1 cellular context compared by ENCODE assay signal in the genomic region with DNA sequence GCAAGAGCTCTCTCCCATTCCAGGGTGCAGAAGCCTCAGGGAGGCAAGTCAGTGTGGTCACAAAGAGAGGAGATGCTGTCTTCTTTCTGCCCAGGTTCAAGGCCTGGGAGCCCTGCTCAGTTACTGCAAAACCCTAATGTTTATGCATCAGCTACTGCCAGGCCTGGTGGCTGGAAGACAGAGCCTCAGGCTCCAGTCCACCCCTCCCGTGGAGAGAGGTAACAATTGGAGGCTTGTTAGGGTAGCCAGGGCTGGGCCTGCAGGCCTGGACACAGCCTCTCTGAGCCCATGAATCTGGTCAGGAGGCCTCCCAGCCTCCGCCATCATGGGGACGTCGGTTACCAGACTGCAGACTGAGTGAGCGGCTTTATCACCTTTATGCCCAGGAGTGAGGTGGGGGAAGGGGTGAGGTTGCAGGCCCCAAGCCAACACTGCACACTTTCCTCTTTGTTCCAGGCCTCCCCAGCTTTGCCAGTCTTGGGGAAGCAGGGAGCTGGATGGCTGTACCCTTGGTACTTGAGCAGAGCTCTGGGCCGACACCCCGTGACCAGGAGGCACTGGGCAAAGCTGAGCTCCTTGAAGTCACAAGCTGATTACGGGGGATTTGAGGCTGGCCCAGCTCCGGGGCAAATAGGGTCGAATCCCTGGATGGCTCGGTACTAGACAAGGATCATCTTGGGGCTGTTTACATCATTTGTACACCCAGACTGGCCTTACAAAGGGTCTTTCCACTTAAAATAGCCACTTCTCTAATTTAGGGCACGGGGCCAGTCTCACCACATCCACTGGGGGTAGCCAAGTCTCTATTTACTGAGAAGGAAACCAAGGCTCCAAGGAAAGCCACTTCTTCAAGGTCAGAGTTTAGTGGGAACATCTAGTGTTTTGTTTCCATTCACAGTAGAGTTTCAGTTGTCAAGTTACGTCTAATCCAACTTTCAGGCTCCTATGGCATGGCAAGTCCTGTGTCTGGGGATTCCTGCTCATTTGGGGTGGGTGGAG.
TF ChIP-seq lines count a peak whose summit lies in the region.

No MANE protein-coding gene starts in this region.

TF ChIP-seq in K562, 482 proteins besides CTCF, POLR2A, EP300 and RAD21:
- TF ChIP-seq SPI1 (IDR thresholded peaks at IDR 0.05; ENCODE audit: borderline replicate concordance, low read depth, low read length) (0 out of 2 replicates have a peak, but pooled peaks have one; percentile 25), DMBX1 (CRISPR knock-in tag; IDR thresholded peaks at IDR 0.05; ENCODE audit: borderline replicate concordance) (peak; percentile 26; the same call in 1 of the 2 replicates), SMARCA4 (IDR thresholded peaks at IDR 0.05) (no peak), CXXC5 (CRISPR knock-in tag; IDR thresholded peaks at IDR 0.05) (0 out of 2 replicates have a peak, but pooled peaks have one; percentile 14), ZFX (CRISPR knock-in tag; IDR thresholded peaks at IDR 0.05) (0 out of 2 replicates have a peak, but pooled peaks have one; percentile 2), MYC (IDR thresholded peaks at IDR 0.05; ENCODE audit: low read depth, low read length) (0 out of 2 replicates have a peak, but pooled peaks have one; percentile 7), MYC (CRISPR knock-in tag; IDR thresholded peaks at IDR 0.05; ENCODE audit: borderline replicate concordance, low read depth) (no peak), ZKSCAN8 (CRISPR knock-in tag; IDR thresholded peaks at IDR 0.05) (no peak), PBX2 (CRISPR knock-in tag; IDR thresholded peaks at IDR 0.05; ENCODE audit: low read depth) (no peak), PBX2 (tag; conservative IDR thresholded peaks at IDR 0.05; ENCODE audit: low read depth) (no peak), MED1 (CRISPR knock-in tag; IDR thresholded peaks at IDR 0.05; ENCODE audit: borderline replicate concordance) (0 out of 2 replicates have a peak, but pooled peaks have one; percentile 20), RBFOX2 (IDR thresholded peaks at IDR 0.05; ENCODE audit: low read depth, low read length) (peak; percentile 54)
- TF ChIP-seq, protein P1, sequence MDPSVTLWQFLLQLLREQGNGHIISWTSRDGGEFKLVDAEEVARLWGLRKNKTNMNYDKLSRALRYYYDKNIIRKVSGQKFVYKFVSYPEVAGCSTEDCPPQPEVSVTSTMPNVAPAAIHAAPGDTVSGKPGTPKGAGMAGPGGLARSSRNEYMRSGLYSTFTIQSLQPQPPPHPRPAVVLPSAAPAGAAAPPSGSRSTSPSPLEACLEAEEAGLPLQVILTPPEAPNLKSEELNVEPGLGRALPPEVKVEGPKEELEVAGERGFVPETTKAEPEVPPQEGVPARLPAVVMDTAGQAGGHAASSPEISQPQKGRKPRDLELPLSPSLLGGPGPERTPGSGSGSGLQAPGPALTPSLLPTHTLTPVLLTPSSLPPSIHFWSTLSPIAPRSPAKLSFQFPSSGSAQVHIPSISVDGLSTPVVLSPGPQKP (CRISPR knock-in tag; IDR thresholded peaks at IDR 0.05), result 0 out of 2 replicates have a peak, but pooled peaks have one; percentile 51
